Comparison of ENCODE assay signal across 20 cellular contexts in genomic region chr9:6922124-6922676, GRCh38.
"Had no signal": no experiment of that assay in that cellular context is flagged by ENCODE, and none has a peak within 500 bp of the region (broad histone marks: within the 10 kb centered on the region; RNA-seq: fewer than 3 reads in every experiment).

No MANE protein-coding gene starts in this region.

- H3K27me3 ChIP-seq: breast epithelium, esophagus muscularis mucosa, heart right ventricle, spleen, tibial nerve, vagina had no signal

- DNase-seq: activated CD4-positive, alpha-beta T cell treated with anti-CD3 and anti-CD28 coated beads for 1 hour; activated naive CD4-positive, alpha-beta T cell treated with Interleukin-2 at 50 U/mL for 16 hours; effector CD8-positive, alpha-beta T cell; heart right ventricle; immature natural killer cell; kidney glomerular epithelial cell; left ventricle myocardium superior; mesendoderm; naive thymus-derived CD8-positive, alpha-beta T cell; posterior cingulate gyrus; spleen; stimulated activated CD4-positive, alpha-beta T cell treated with anti-CD3 and anti-CD28 coated beads, Interleukin-4, amount 100 ng/mL, for 4 hours; stimulated activated naive CD4-positive, alpha-beta T cell treated with Interleukin-2 at 50 U/mL for 16 hours; T-cell had no signal

- H3K27ac Mint-ChIP-seq: activated T-helper 17 cell treated with anti-CD3 and anti-CD28 coated beads, Interleukin-2, amount 50 U/mL, for 72 hours; T-cell had no signal

- H3K4me3 ChIP-seq: breast epithelium, esophagus muscularis mucosa, heart right ventricle, SK-N-MC, spleen, tibial nerve, vagina had no signal

- H3K9me3 ChIP-seq: breast epithelium, esophagus muscularis mucosa, heart right ventricle, spleen, tibial nerve, vagina had no signal

- H3K4me3 Mint-ChIP-seq: immature natural killer cell; naive thymus-derived CD8-positive, alpha-beta T cell; T-cell had no signal

- H3K4me1 ChIP-seq: breast epithelium, vagina had no signal

- H3K27ac ChIP-seq: breast epithelium, esophagus muscularis mucosa, heart right ventricle, SK-N-MC, tibial nerve, vagina had no signal

- H3K9me3 Mint-ChIP-seq: activated T-helper 17 cell treated with anti-CD3 and anti-CD28 coated beads, Interleukin-2, amount 50 U/mL, for 72 hours; immature natural killer cell had no signal

- ATAC-seq: heart right ventricle; left ventricle myocardium superior; naive thymus-derived CD8-positive, alpha-beta T cell; T-cell had no signal

- H3K27me3 Mint-ChIP-seq: activated T-helper 17 cell treated with anti-CD3 and anti-CD28 coated beads, Interleukin-2, amount 50 U/mL, for 72 hours; naive thymus-derived CD8-positive, alpha-beta T cell; T-cell had no signal

- H3K36me3 ChIP-seq: breast epithelium, vagina had no signal
